1 cellular context compared by ENCODE assay signal in genomic region chr12:124747426-124748161, GRCh38.
TF ChIP-seq lines count a peak whose summit lies in the region.

No MANE protein-coding gene starts in this region.

TF ChIP-seq in SK-N-SH treated with all-trans-retinoic acid at 6 μM for 48 hours, 23 proteins besides CTCF, POLR2A, EP300 and RAD21 (continued from another document):
- TF ChIP-seq CSRNP3 (CRISPR knock-in tag; IDR thresholded peaks at IDR 0.05) (no peak), TSHZ2 (CRISPR knock-in tag; IDR thresholded peaks at IDR 0.05) (no peak)
TF ChIP-seq in SK-N-SH treated with all-trans-retinoic acid at 6 μM for 48 hours: peak in this region for 0.
